Comparison of ENCODE assay signal across 1 cellular context in the genomic region with DNA sequence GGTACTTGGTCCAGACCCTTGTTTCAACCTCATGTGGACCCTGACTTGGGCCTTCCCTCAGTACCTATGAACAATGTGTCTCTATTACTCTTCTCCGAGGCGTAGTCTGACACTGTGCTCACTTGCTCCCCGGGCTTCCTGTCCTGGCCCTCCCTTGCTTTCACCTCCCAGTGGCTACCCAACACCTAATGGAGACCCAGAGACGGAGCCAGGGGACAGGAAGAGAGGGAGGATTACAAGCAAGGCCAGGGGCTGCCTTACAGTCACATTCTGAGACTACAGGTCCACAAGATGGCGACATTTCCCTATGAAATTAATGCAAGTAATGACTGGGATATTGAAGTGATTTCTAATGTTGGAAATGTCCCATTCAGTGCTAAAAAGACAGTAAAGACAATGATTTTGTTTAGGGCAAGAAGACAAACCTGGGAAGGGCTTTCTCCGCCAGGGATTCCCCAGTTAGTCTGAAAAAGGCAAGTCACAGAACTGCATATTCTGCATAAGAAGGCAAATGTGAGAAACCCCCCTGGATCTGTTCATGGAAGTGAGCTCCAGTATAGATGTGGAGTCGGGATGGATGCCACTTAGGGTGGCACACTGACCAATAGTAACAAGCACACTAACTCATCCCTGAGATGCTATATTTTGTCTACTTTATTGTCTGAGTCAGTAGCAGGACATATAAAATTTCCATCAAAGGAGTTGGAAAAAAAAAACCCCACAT.
TF ChIP-seq lines count a peak whose summit lies in the region.

No MANE protein-coding gene starts in this region.

TF ChIP-seq in GM23338, 12 proteins besides CTCF, POLR2A, EP300 and RAD21 (continued from another document):
- TF ChIP-seq, protein P1, sequence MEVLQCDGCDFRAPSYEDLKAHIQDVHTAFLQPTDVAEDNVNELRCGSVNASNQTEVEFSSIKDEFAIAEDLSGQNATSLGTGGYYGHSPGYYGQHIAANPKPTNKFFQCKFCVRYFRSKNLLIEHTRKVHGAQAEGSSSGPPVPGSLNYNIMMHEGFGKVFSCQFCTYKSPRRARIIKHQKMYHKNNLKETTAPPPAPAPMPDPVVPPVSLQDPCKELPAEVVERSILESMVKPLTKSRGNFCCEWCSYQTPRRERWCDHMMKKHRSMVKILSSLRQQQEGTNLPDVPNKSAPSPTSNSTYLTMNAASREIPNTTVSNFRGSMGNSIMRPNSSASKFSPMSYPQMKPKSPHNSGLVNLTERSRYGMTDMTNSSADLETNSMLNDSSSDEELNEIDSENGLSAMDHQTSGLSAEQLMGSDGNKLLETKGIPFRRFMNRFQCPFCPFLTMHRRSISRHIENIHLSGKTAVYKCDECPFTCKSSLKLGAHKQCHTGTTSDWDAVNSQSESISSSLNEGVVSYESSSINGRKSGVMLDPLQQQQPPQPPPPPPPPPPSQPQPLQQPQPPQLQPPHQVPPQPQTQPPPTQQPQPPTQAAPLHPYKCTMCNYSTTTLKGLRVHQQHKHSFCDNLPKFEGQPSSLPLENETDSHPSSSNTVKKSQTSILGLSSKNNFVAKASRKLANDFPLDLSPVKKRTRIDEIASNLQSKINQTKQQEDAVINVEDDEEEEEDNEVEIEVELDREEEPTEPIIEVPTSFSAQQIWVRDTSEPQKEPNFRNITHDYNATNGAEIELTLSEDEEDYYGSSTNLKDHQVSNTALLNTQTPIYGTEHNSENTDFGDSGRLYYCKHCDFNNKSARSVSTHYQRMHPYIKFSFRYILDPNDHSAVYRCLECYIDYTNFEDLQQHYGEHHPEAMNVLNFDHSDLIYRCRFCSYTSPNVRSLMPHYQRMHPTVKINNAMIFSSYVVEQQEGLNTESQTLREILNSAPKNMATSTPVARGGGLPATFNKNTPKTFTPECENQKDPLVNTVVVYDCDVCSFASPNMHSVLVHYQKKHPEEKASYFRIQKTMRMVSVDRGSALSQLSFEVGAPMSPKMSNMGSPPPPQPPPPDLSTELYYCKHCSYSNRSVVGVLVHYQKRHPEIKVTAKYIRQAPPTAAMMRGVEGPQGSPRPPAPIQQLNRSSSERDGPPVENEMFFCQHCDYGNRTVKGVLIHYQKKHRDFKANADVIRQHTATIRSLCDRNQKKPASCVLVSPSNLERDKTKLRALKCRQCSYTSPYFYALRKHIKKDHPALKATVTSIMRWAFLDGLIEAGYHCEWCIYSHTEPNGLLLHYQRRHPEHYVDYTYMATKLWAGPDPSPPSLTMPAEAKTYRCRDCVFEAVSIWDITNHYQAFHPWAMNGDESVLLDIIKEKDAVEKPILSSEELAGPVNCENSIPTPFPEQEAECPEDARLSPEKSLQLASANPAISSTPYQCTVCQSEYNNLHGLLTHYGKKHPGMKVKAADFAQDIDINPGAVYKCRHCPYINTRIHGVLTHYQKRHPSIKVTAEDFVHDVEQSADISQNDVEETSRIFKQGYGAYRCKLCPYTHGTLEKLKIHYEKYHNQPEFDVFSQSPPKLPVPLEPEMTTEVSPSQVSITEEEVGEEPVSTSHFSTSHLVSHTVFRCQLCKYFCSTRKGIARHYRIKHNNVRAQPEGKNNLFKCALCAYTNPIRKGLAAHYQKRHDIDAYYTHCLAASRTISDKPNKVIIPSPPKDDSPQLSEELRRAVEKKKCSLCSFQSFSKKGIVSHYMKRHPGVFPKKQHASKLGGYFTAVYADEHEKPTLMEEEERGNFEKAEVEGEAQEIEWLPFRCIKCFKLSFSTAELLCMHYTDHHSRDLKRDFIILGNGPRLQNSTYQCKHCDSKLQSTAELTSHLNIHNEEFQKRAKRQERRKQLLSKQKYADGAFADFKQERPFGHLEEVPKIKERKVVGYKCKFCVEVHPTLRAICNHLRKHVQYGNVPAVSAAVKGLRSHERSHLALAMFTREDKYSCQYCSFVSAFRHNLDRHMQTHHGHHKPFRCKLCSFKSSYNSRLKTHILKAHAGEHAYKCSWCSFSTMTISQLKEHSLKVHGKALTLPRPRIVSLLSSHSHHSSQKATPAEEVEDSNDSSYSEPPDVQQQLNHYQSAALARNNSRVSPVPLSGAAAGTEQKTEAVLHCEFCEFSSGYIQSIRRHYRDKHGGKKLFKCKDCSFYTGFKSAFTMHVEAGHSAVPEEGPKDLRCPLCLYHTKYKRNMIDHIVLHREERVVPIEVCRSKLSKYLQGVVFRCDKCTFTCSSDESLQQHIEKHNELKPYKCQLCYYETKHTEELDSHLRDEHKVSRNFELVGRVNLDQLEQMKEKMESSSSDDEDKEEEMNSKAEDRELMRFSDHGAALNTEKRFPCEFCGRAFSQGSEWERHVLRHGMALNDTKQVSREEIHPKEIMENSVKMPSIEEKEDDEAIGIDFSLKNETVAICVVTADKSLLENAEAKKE (CRISPR knock-in tag; IDR thresholded peaks at IDR 0.05): 0 out of 2 replicates have a peak, but pooled peaks have one; percentile 49
- TF ChIP-seq, protein P2, sequence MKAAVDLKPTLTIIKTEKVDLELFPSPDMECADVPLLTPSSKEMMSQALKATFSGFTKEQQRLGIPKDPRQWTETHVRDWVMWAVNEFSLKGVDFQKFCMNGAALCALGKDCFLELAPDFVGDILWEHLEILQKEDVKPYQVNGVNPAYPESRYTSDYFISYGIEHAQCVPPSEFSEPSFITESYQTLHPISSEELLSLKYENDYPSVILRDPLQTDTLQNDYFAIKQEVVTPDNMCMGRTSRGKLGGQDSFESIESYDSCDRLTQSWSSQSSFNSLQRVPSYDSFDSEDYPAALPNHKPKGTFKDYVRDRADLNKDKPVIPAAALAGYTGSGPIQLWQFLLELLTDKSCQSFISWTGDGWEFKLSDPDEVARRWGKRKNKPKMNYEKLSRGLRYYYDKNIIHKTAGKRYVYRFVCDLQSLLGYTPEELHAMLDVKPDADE (IDR thresholded peaks at IDR 0.05): no peak
